8 cellular contexts compared by ENCODE assay signal in the genomic region with DNA sequence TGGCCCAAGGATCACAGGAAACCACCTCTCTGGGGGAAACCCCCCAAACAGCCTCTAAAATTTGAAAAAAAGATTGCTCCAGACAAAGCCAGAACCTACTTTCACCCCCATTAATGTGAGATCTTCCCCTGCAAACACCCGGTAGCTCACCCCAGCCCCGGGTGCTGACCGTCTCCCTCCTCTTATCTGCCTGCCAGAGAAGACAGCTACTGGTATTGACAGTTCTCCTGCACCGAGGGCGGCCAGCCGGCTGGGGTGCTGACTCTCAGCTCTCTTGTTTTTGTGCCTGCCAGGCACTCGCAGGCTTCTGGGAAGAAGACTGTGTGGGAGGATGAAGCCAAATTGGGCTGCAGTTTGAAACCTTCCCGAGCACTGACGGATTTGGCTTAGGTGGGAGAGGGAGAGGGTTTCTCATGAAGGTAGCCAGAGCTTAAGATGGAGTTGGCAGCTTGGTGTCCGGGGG. TPM values are rescaled to one million over a fixed set of nuclear protein-coding genes. Genes with fewer than 3 reads are reported as not detected.
A peak's percentile ranks its signal among the peaks of the same experiment; 100 is the strongest.
DNase-seq lines count a peak whose midpoint lies in the region; ATAC-seq, FAIRE-seq and TF ChIP-seq lines count a peak whose summit lies in the region.

No MANE protein-coding gene starts in this region.

- H3K27me3 ChIP-seq in gastroesophageal sphincter, result no peaks in the 10 kb centered on the region

- no peak for ATAC-seq in gastroesophageal sphincter
- no peak for ATAC-seq in HG03159 (IDR thresholded peaks at IDR 0.05; ENCODE audit: unreplicated experiment)
- ATAC-seq in HG03460 (IDR thresholded peaks at IDR 0.05; ENCODE audit: unreplicated experiment), result no peak

- TF ChIP-seq CTCF in VCaP (conservative IDR thresholded peaks at IDR 0.05), result no peak
- no peak for TF ChIP-seq CTCF in gastroesophageal sphincter (IDR thresholded peaks at IDR 0.05)
- no peak for TF ChIP-seq CTCF in glutamatergic neuron (IDR thresholded peaks at IDR 0.05; ENCODE audit: partially characterized antibody, unreplicated experiment)

- no peaks in the 10 kb centered on the region for H3K9me3 Mint-ChIP-seq in glutamatergic neuron (ENCODE audit: unreplicated experiment)

- H3K4me1 ChIP-seq in gastroesophageal sphincter, result peaks cover 0 to 65% (median 29%) of the 10 kb centered on the region in 3 donors

- peaks cover 24% of the 10 kb centered on the region for H3K4me1 Mint-ChIP-seq in glutamatergic neuron (ENCODE audit: low read depth, unreplicated experiment)

- 23 to 42% methylated on average over 3 of the region's 10 CpGs for WGBS in gastroesophageal sphincter (ENCODE audit: low coverage in 1 of 2), 2 donors

- no peak for TF ChIP-seq EP300 in gastroesophageal sphincter (IDR thresholded peaks at IDR 0.05)

- peaks cover 5% of the 10 kb centered on the region for H3K27me3 Mint-ChIP-seq in glutamatergic neuron (ENCODE audit: unreplicated experiment)

- H3K27ac ChIP-seq in VCaP (peak overlapping the region; percentile 93), gastroesophageal sphincter (peak overlapping the region in 3 of 4 donors; percentile 80 to 84 (median 82))

- DNase-seq in GM12892 (ENCODE audit: insufficient read length) (no peak), putamen (ENCODE audit: low spot score) (peak; percentile 52), glutamatergic neuron (no peak), NCI-H2081 treated with DMSO at 0.1 percent for 48 hours (lab: John Stamatoyannopoulos, UW) (no peak)

- no peaks in the 10 kb centered on the region for H3K36me3 ChIP-seq in gastroesophageal sphincter

- no peak overlapping the region for H3K27ac Mint-ChIP-seq in glutamatergic neuron (ENCODE audit: unreplicated experiment)

- peak; percentile 72 for FAIRE-seq in GM12892 (lab: Jason Lieb, UNC)

- H3K9me3 ChIP-seq in gastroesophageal sphincter, result no peaks in the 10 kb centered on the region

- no peak overlapping the region for H3K4me3 Mint-ChIP-seq in glutamatergic neuron (ENCODE audit: unreplicated experiment)

- TF ChIP-seq POLR2A in GM12892 (IDR thresholded peaks at IDR 0.05; ENCODE audit: low read depth, low read length), result no peak
- no peak for TF ChIP-seq POLR2A in gastroesophageal sphincter (IDR thresholded peaks at IDR 0.05)

- H3K36me3 Mint-ChIP-seq in glutamatergic neuron (ENCODE audit: unreplicated experiment), result peaks cover 5% of the 10 kb centered on the region

- H3K4me3 ChIP-seq in gastroesophageal sphincter, result no peak overlapping the region

RNA-seq across cellular contexts. Expression of a gene that starts 48.2 kb away (rescaled TPM):
- polyA plus RNA-seq in GM12892 (2012; ENCODE audit: missing spikeins), result 43.0 TPM
- total RNA-seq in gastroesophageal sphincter (10 to 100 TPM in 2 of 4 donors, 1 to 10 TPM in 2; 6.2 to 23.3 (median 8.5) TPM), glutamatergic neuron (ENCODE audit: unreplicated experiment) (2.7 TPM)

RNA-seq across cellular contexts. Expression of a gene that starts 56.8 kb away (rescaled TPM):
- polyA plus RNA-seq in GM12892 (2012; ENCODE audit: missing spikeins), result 81.9 TPM
- total RNA-seq in gastroesophageal sphincter (10 to 100 TPM; 43.7 to 60.1 (median 52.6) TPM), glutamatergic neuron (ENCODE audit: unreplicated experiment) (19.5 TPM)
